In the genomic region with DNA sequence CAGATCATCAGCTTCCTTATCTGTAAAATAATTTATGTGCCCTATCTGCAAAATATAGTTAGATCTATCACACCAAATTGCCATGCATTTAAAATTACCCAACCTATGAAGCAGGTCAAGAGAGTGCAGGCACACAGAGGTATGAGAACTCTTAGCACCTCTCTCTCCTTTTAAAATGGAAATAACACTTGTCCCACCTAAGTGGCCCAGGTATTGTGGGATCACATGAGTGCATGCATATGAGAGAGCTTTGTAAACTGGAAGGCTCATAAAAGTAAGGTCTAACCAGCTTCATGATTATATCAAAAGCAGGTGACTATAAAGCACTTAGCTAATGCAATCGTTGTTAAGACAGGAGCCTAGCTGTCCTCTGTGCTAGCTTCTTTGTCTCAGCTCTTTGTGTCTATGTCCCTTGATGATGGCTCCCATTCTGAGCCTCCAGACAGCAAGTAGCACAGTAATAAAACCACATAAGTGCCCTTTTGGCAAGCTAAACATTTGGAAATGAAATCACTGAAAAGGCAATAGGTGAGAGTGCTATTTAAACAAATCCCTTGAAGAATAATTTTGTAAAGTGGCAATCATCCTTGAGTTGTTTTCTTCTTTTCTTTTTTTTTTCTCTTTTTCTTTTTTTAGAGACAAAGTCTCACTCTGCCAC, we compare ENCODE assay signal across 19 cellular contexts.
DNase-seq lines count a peak whose midpoint lies in the region; ATAC-seq and TF ChIP-seq lines count a peak whose summit lies in the region.
"Had no signal": no experiment of that assay in that cellular context is flagged by ENCODE, and none has a peak within 500 bp of the region (broad histone marks: within the 10 kb centered on the region; RNA-seq: fewer than 3 reads in every experiment).

No MANE protein-coding gene starts in this region.

- peak; percentile 64 for ATAC-seq in upper lobe of right lung
- ATAC-seq in naive thymus-derived CD4-positive, alpha-beta T cell = no peak

- no peaks in the 10 kb centered on the region for H3K27me3 Mint-ChIP-seq in MCF 10A (ENCODE audit: insufficient read depth, unreplicated experiment)
- peaks cover 2 to 33% (median 15%) of the 10 kb centered on the region in 5 donors for H3K27me3 Mint-ChIP-seq in naive thymus-derived CD4-positive, alpha-beta T cell

- CTCF ChIA-PET in MCF 10A (lab: Yijun Ruan, JAX) = no interaction called here
- CTCF ChIA-PET in naive thymus-derived CD4-positive, alpha-beta T cell (lab: Charles Lee) = no interaction called here

- no peaks in the 10 kb centered on the region for H3K36me3 ChIP-seq in upper lobe of right lung
- no peaks in the 10 kb centered on the region for H3K36me3 ChIP-seq in naive thymus-derived CD4-positive, alpha-beta T cell (ENCODE audit: control insufficient read depth in 2 of 3, insufficient read depth in 3 of 3, low read length in 3 of 3)
- H3K36me3 ChIP-seq: BLaER1 treated with 17β-estradiol and CSF1 and Interleukin-3, amounts not matched to agents 10 nM and 100 nM; HAP-1 had no signal

- no peak overlapping the region for H3K4me3 Mint-ChIP-seq in MCF 10A (ENCODE audit: unreplicated experiment)
- no peak overlapping the region for H3K4me3 Mint-ChIP-seq in naive thymus-derived CD4-positive, alpha-beta T cell

- H3K4me1 Mint-ChIP-seq in MCF 10A (ENCODE audit: insufficient read depth, unreplicated experiment) = no peaks in the 10 kb centered on the region
- H3K4me1 Mint-ChIP-seq in naive thymus-derived CD4-positive, alpha-beta T cell = no peaks in the 10 kb centered on the region

- no peak overlapping the region for H3K27ac ChIP-seq in upper lobe of right lung
- no peak overlapping the region for H3K27ac ChIP-seq in naive thymus-derived CD4-positive, alpha-beta T cell (ENCODE audit: low read depth, low read length)
- H3K27ac ChIP-seq: BLaER1 treated with 17β-estradiol and CSF1 and Interleukin-3, amounts not matched to agents 10 nM and 100 nM had no signal

- H3K4me3 ChIP-seq in upper lobe of right lung = no peak overlapping the region
- H3K4me3 ChIP-seq in naive thymus-derived CD4-positive, alpha-beta T cell (ENCODE audit: low read length) = no peak overlapping the region
- H3K4me3 ChIP-seq: BLaER1 treated with 17β-estradiol and CSF1 and Interleukin-3, amounts not matched to agents 10 nM and 100 nM; HAP-1 had no signal

- H3K4me1 ChIP-seq in upper lobe of right lung = peaks cover 3% of the 10 kb centered on the region
- H3K4me1 ChIP-seq in naive thymus-derived CD4-positive, alpha-beta T cell (ENCODE audit: control insufficient read depth in 2 of 2, insufficient read depth in 2 of 2, low read length in 2 of 2) = no peaks in the 10 kb centered on the region
- H3K4me1 ChIP-seq: BLaER1 treated with 17β-estradiol and CSF1 and Interleukin-3, amounts not matched to agents 10 nM and 100 nM; HAP-1 had no signal

- no peaks in the 10 kb centered on the region for H3K9me3 ChIP-seq in upper lobe of right lung
- no peaks in the 10 kb centered on the region for H3K9me3 ChIP-seq in naive thymus-derived CD4-positive, alpha-beta T cell (ENCODE audit: control insufficient read depth in 2 of 3, low read length in 3 of 3)
- H3K9me3 ChIP-seq: HAP-1 had no signal

- H3K9me3 Mint-ChIP-seq in MCF 10A (ENCODE audit: unreplicated experiment) = no peaks in the 10 kb centered on the region
- peaks cover 0 to 3% (median 0%) of the 10 kb centered on the region in 11 donors for H3K9me3 Mint-ChIP-seq in naive thymus-derived CD4-positive, alpha-beta T cell

- TF ChIP-seq CTCF in upper lobe of right lung (IDR thresholded peaks at IDR 0.05) = no peak
- no peak for TF ChIP-seq CTCF in MCF 10A (IDR thresholded peaks at IDR 0.05; ENCODE audit: unreplicated experiment)

- peak; percentile 39 for DNase-seq in NCI-H748 (lab: John Stamatoyannopoulos, UW; ENCODE audit: unreplicated experiment)
- no peak for DNase-seq in NCI-H748 treated with DMSO at 0.1 percent for 48 hours (lab: John Stamatoyannopoulos, UW)
- peak; percentile 94 for DNase-seq in NCI-H2029 treated with DMSO at 0.1 percent for 48 hours (lab: John Stamatoyannopoulos, UW)
- peak; percentile 30 for DNase-seq in NCI-H774 (lab: John Stamatoyannopoulos, UW)
- no peak for DNase-seq in upper lobe of right lung
- DNase-seq in cerebellar cortex (ENCODE audit: low spot score) = no peak
- DNase-seq in MCF 10A (ENCODE audit: unreplicated experiment) = no peak
- DNase-seq in naive thymus-derived CD4-positive, alpha-beta T cell = no peak
- DNase-seq: 8988T; DMS 273 treated with DMSO at 0.1 percent for 48 hours; Kasumi-1; NCI-H2081 treated with DMSO at 0.1 percent for 48 hours; NCI-H510A treated with DMSO at 0.1 percent for 48 hours; NK-92 treated with Interleukin-12 subunit alpha and Interleukin-12 subunit beta, amount 100 ng/mL, for 24 hours; OCI-M1; RPMI8226; SW 1271 had no signal

- intact Hi-C loops in upper lobe of right lung (cut with DNase I) = no loop called here
- intact Hi-C loops in MCF 10A (cut with micrococcal nuclease) = no loop called here
- intact Hi-C loops in naive thymus-derived CD4-positive, alpha-beta T cell (cut with micrococcal nuclease) = no loop called here

- no peaks in the 10 kb centered on the region for H3K36me3 Mint-ChIP-seq in MCF 10A (ENCODE audit: insufficient read depth, unreplicated experiment)
- no peaks in the 10 kb centered on the region for H3K36me3 Mint-ChIP-seq in naive thymus-derived CD4-positive, alpha-beta T cell

- POLR2A ChIA-PET in MCF 10A (lab: Yijun Ruan, JAX) = no interaction called here
- POLR2A ChIA-PET in naive thymus-derived CD4-positive, alpha-beta T cell (lab: Charles Lee) = no interaction called here

- H3K27ac Mint-ChIP-seq in MCF 10A (ENCODE audit: low read depth, unreplicated experiment) = no peak overlapping the region
- H3K27ac Mint-ChIP-seq in naive thymus-derived CD4-positive, alpha-beta T cell = no peak overlapping the region

- H3K27me3 ChIP-seq in upper lobe of right lung = peaks cover 7% of the 10 kb centered on the region
- peaks cover 0 to 2% of the 10 kb centered on the region in 2 donors for H3K27me3 ChIP-seq in naive thymus-derived CD4-positive, alpha-beta T cell (ENCODE audit: control insufficient read depth in 2 of 2, insufficient read depth in 2 of 2, low read length in 2 of 2)
- H3K27me3 ChIP-seq: BLaER1 treated with 17β-estradiol and CSF1 and Interleukin-3, amounts not matched to agents 10 nM and 100 nM had no signal

- no TSS peak for BruUV-seq in MCF 10A (replicated peaks; lab: Mats Ljungman, UMichigan)

Comparison
In these comparisons a context has a peak if more than half of its experiments do, and no peak if none do; other contexts are left out.
1. DNase-seq: peak in NCI-H748 (single experiment), NCI-H2029 treated with DMSO at 0.1 percent for 48 hours (single experiment) and NCI-H774 (single experiment); none in NCI-H748 treated with DMSO at 0.1 percent for 48 hours (single experiment), upper lobe of right lung (single experiment), cerebellar cortex (single experiment), MCF 10A (single experiment) and naive thymus-derived CD4-positive, alpha-beta T cell (0 of 9).